ENCODE assay signal across 8 cellular contexts in genomic region chr3:196502775-196503181, GRCh38. TPM values are rescaled to one million over a fixed set of nuclear protein-coding genes. Genes with fewer than 3 reads are reported as not detected.
A peak's percentile ranks its signal among the peaks of the same experiment; 100 is the strongest.
DNase-seq lines count a peak whose midpoint lies in the region; ATAC-seq and TF ChIP-seq lines count a peak whose summit lies in the region.

No MANE protein-coding gene starts in this region.

- H3K9me3 Mint-ChIP-seq in activated naive CD4-positive, alpha-beta T cell treated with anti-CD3 and anti-CD28 coated beads, Interleukin-2, amount 10 ng/mL, durations not matched to agents 7 days and 5 days, result peaks cover 11% of the 10 kb centered on the region

- H3K4me1 ChIP-seq in A673 (ENCODE audit: insufficient read depth, low read length, poor library complexity, severe bottlenecking), result no peaks in the 10 kb centered on the region
- peaks cover 11% of the 10 kb centered on the region for H3K4me1 ChIP-seq in SJSA1 (replicated peaks)
- peaks cover 11% of the 10 kb centered on the region for H3K4me1 ChIP-seq in thymus (ENCODE audit: control insufficient read depth, insufficient read depth, low read length)

- H3K27ac Mint-ChIP-seq in activated naive CD4-positive, alpha-beta T cell treated with anti-CD3 and anti-CD28 coated beads, Interleukin-2, amount 10 ng/mL, durations not matched to agents 7 days and 5 days, result peak overlapping the region; percentile 100

- WGBS in thymus, result under 1% methylated on average over 26 of the region's 26 CpGs

- intact Hi-C loops in A673 (cut with micrococcal nuclease; ENCODE audit: unreplicated experiment), result loop anchor here (5.0 kb wide), 1 partner anchor 245 kb away; no protein-coding TSS in a partner anchor

- H3K4me1 Mint-ChIP-seq in activated naive CD4-positive, alpha-beta T cell treated with anti-CD3 and anti-CD28 coated beads, Interleukin-2, amount 10 ng/mL, durations not matched to agents 7 days and 5 days, result peaks cover 40% of the 10 kb centered on the region

- BruUV-seq in A673 (replicated peaks; lab: Mats Ljungman, UMichigan), result no TSS peak

- peak; percentile 4 for ATAC-seq in GM18511 (IDR thresholded peaks at IDR 0.05; ENCODE audit: unreplicated experiment)
- peak; percentile 8 for ATAC-seq in HG03460 (IDR thresholded peaks at IDR 0.05; ENCODE audit: unreplicated experiment)

- peak overlapping the region; percentile 98 for H3K4me3 Mint-ChIP-seq in activated naive CD4-positive, alpha-beta T cell treated with anti-CD3 and anti-CD28 coated beads, Interleukin-2, amount 10 ng/mL, durations not matched to agents 7 days and 5 days

- DNase-seq in A673 (ENCODE audit: low spot score), result peak; percentile 62
- DNase-seq in SJSA1 (ENCODE audit: low read depth in 1 of 2, low spot score in 2 of 2), result peak; percentile 70 to 84
- DNase-seq in activated naive CD4-positive, alpha-beta T cell treated with anti-CD3 and anti-CD28 coated beads, Interleukin-2, amount 10 ng/mL, durations not matched to agents 7 days and 5 days, result peak; percentile 74
- peak; percentile 30 for DNase-seq in germinal center (ENCODE audit: low spot score)
- DNase-seq in non-pigmented ciliary epithelial cell (ENCODE audit: low read depth), result peak; percentile 70

- H3K4me3 ChIP-seq in A673 (ENCODE audit: low read depth, low read length, poor library complexity, severe bottlenecking) (peak overlapping the region; percentile 87), SJSA1 (peak overlapping the region; percentile 79), thymus (ENCODE audit: low read length) (peak overlapping the region; percentile 64)

- peaks cover 12% of the 10 kb centered on the region for H3K27me3 Mint-ChIP-seq in activated naive CD4-positive, alpha-beta T cell treated with anti-CD3 and anti-CD28 coated beads, Interleukin-2, amount 10 ng/mL, durations not matched to agents 7 days and 5 days

- H3K27me3 ChIP-seq in A673 (replicated peaks; ENCODE audit: insufficient read depth, low read depth, low read length, poor library complexity) (no peaks in the 10 kb centered on the region), SJSA1 (replicated peaks) (no peaks in the 10 kb centered on the region), thymus (ENCODE audit: control insufficient read depth, insufficient read depth) (no peaks in the 10 kb centered on the region)

- H3K9me3 ChIP-seq in A673 (ENCODE audit: low read depth, low read length, poor library complexity, severe bottlenecking) (peaks cover 9% of the 10 kb centered on the region), SJSA1 (replicated peaks) (no peaks in the 10 kb centered on the region), thymus (ENCODE audit: control insufficient read depth) (peaks cover 5% of the 10 kb centered on the region)

- CTCF ChIA-PET in A673 (lab: Charles Lee), result no interaction called here
- CTCF ChIA-PET in activated naive CD4-positive, alpha-beta T cell treated with anti-CD3 and anti-CD28 coated beads, Interleukin-2, amount 10 ng/mL, durations not matched to agents 7 days and 5 days (lab: Charles Lee), result no interaction called here

- H3K36me3 ChIP-seq in A673 (ENCODE audit: insufficient read depth, low read length, poor library complexity, severe bottlenecking), result peaks cover 16% of the 10 kb centered on the region
- H3K36me3 ChIP-seq in SJSA1, result peaks cover 38% of the 10 kb centered on the region
- peaks cover 8% of the 10 kb centered on the region for H3K36me3 ChIP-seq in thymus (ENCODE audit: control insufficient read depth, insufficient read depth)

- H3K27ac ChIP-seq in A673 (ENCODE audit: low read depth, low read length, poor library complexity, severe bottlenecking) (peak overlapping the region; percentile 83), SJSA1 (peak overlapping the region; percentile 76), thymus (ENCODE audit: low read depth) (peak overlapping the region; percentile 81)

- POLR2A ChIA-PET in A673 (lab: Charles Lee; ENCODE audit: low non-redundant PET), result no interaction called here

- H3K36me3 Mint-ChIP-seq in activated naive CD4-positive, alpha-beta T cell treated with anti-CD3 and anti-CD28 coated beads, Interleukin-2, amount 10 ng/mL, durations not matched to agents 7 days and 5 days, result peaks cover 45% of the 10 kb centered on the region

- no peak for TF ChIP-seq CTCF in A673 (conservative IDR thresholded peaks at IDR 0.05; ENCODE audit: low read depth, low read length)

RNA-seq across cellular contexts. Expression of gene RNF168, which starts 0.8 kb away (rescaled TPM):
- total RNA-seq in A673 (2021), result 37.9 and 42.9 TPM in 2 replicates
- 11.9 and 17.1 TPM in 2 replicates for total RNA-seq in SJSA1 (2014; rRNA removed; shearing (Covaris generic))
- polyA plus RNA-seq in thymus, result 8.4 TPM

RNA-seq across cellular contexts. Expression of gene SMCO1, which starts 12.4 kb away (rescaled TPM):
- not detected in 2 replicates for total RNA-seq in A673 (2021)
- not detected in 2 replicates for total RNA-seq in SJSA1 (2014; rRNA removed; shearing (Covaris generic))
- polyA plus RNA-seq in thymus, result 0.02 TPM

Comparison
In these comparisons a context has a peak if more than half of its experiments do, and no peak if none do; other contexts are left out.
1. Peak in every context shown above with its lines: DNase-seq, ATAC-seq, H3K4me3 ChIP-seq and H3K27ac ChIP-seq.